ENCODE assay signal across 19 cellular contexts in the genomic region with DNA sequence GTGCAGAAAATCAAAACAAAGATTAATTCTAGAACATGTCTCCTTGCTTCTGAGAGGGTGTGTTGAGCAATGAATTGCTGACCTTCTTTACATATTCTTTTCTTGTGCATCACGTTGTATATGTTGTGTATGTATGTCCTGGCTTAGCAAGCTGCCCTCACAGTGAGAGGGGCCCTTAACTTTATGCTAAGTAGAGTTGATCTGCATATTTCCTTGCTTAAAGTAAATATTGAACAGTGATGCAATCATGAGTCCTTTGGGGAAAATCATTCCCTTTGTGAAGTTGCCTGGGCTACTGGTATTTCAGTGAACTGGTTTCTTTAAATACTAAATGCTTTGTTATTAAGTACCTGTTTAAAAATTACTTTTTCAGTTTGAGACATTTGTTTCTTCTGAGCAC.
"Had no signal": no experiment of that assay in that cellular context is flagged by ENCODE, and none has a peak within 500 bp of the region (broad histone marks: within the 10 kb centered on the region; RNA-seq: fewer than 3 reads in every experiment).

No MANE protein-coding gene starts in this region.

- H3K4me1 ChIP-seq: body of pancreas, pancreas, uterus had no signal

- H3K27ac ChIP-seq: body of pancreas, cardiac muscle cell, pancreas, skin epidermis, transverse colon, uterus had no signal

- H3K27me3 Mint-ChIP-seq: activated CD4-positive, alpha-beta memory T cell treated with anti-CD3 and anti-CD28 coated beads for 36 hours; activated naive CD4-positive, alpha-beta T cell treated with anti-CD3 and anti-CD28 coated beads, Interleukin-2, amount 10 ng/mL, durations not matched to agents 7 days and 5 days; dendritic cell treated with granulocyte-macrophage colony-stimulating factor and Interleukin-4, amounts not matched to agents 40 ng/mL and 50 ng/mL, for 4 days had no signal

- H3K27me3 ChIP-seq: body of pancreas, cardiac muscle cell, pancreas, transverse colon, uterus had no signal

- H3K27ac Mint-ChIP-seq: activated CD4-positive, alpha-beta memory T cell treated with anti-CD3 and anti-CD28 coated beads for 36 hours; activated naive CD4-positive, alpha-beta T cell treated with anti-CD3 and anti-CD28 coated beads, Interleukin-2, amount 10 ng/mL, durations not matched to agents 7 days and 5 days; dendritic cell treated with granulocyte-macrophage colony-stimulating factor and Interleukin-4, amounts not matched to agents 40 ng/mL and 50 ng/mL, for 4 days; nephron progenitor cell; stimulated activated effector memory CD8-positive, alpha-beta T cell treated with anti-CD3 and anti-CD28 coated beads, Interleukin-12 subunit alpha, Interleukin-12 subunit beta, amount 100 ng/mL, for 72 hours had no signal

- H3K36me3 ChIP-seq: cardiac muscle cell, pancreas, transverse colon, uterus had no signal

- H3K4me3 ChIP-seq: body of pancreas, cardiac muscle cell, pancreas, skin epidermis, transverse colon, uterus had no signal

- H3K36me3 Mint-ChIP-seq: activated CD4-positive, alpha-beta memory T cell treated with anti-CD3 and anti-CD28 coated beads for 36 hours; activated naive CD4-positive, alpha-beta T cell treated with anti-CD3 and anti-CD28 coated beads, Interleukin-2, amount 10 ng/mL, durations not matched to agents 7 days and 5 days; stimulated activated effector memory CD8-positive, alpha-beta T cell treated with anti-CD3 and anti-CD28 coated beads, Interleukin-12 subunit alpha, Interleukin-12 subunit beta, amount 100 ng/mL, for 72 hours had no signal

- H3K4me1 Mint-ChIP-seq: activated naive CD4-positive, alpha-beta T cell treated with anti-CD3 and anti-CD28 coated beads, Interleukin-2, amount 10 ng/mL, durations not matched to agents 7 days and 5 days; stimulated activated effector memory CD8-positive, alpha-beta T cell treated with anti-CD3 and anti-CD28 coated beads, Interleukin-12 subunit alpha, Interleukin-12 subunit beta, amount 100 ng/mL, for 72 hours had no signal

- H3K9me3 ChIP-seq: body of pancreas, pancreas, transverse colon, uterus had no signal

- H3K4me3 Mint-ChIP-seq: activated CD4-positive, alpha-beta memory T cell treated with anti-CD3 and anti-CD28 coated beads for 36 hours; activated naive CD4-positive, alpha-beta T cell treated with anti-CD3 and anti-CD28 coated beads, Interleukin-2, amount 10 ng/mL, durations not matched to agents 7 days and 5 days; dendritic cell treated with granulocyte-macrophage colony-stimulating factor and Interleukin-4, amounts not matched to agents 40 ng/mL and 50 ng/mL, for 4 days; nephron progenitor cell; stimulated activated effector memory CD8-positive, alpha-beta T cell treated with anti-CD3 and anti-CD28 coated beads, Interleukin-12 subunit alpha, Interleukin-12 subunit beta, amount 100 ng/mL, for 72 hours had no signal

- H3K9me3 Mint-ChIP-seq: activated naive CD4-positive, alpha-beta T cell treated with anti-CD3 and anti-CD28 coated beads, Interleukin-2, amount 10 ng/mL, durations not matched to agents 7 days and 5 days had no signal

- ATAC-seq: body of pancreas; left ventricle myocardium superior; pancreas; right cardiac atrium; stimulated activated effector memory CD8-positive, alpha-beta T cell treated with anti-CD3 and anti-CD28 coated beads, Interleukin-12 subunit alpha, Interleukin-12 subunit beta, amount 100 ng/mL, for 72 hours had no signal

- DNase-seq: activated CD4-positive, alpha-beta memory T cell treated with anti-CD3 and anti-CD28 coated beads for 36 hours; activated CD4-positive, alpha-beta T cell treated with anti-CD3 and anti-CD28 coated beads for 48 hours; activated effector memory CD4-positive, alpha-beta T cell treated with anti-CD3 and anti-CD28 coated beads, Interleukin-2, amount 50 U/mL, for 16 hours; activated naive CD4-positive, alpha-beta T cell treated with anti-CD3 and anti-CD28 coated beads, Interleukin-2, amount 10 ng/mL, durations not matched to agents 7 days and 5 days; body of pancreas; effector CD4-positive, alpha-beta T cell; hypothalamus; left ventricle myocardium superior; mammary epithelial cell; nephron progenitor cell; pancreas; right cardiac atrium; stimulated activated CD4-positive, alpha-beta T cell treated with anti-CD3 and anti-CD28 coated beads, Interleukin-2, amount 100 ng/mL, for 24 hours; transverse colon; uterus had no signal
